In genomic region chr10:109892885-109893284, GRCh38 we compare ENCODE assay signal across 10 cellular contexts. TPM values are rescaled to one million over a fixed set of nuclear protein-coding genes. Genes with fewer than 3 reads are reported as not detected.
DNase-seq lines count a peak whose midpoint lies in the region; ATAC-seq and TF ChIP-seq lines count a peak whose summit lies in the region.
"Had no signal": no experiment of that assay in that cellular context is flagged by ENCODE, and none has a peak within 500 bp of the region (broad histone marks: within the 10 kb centered on the region; RNA-seq: fewer than 3 reads in every experiment).

No MANE protein-coding gene starts in this region.

- H3K9me3 ChIP-seq in ovary (no peaks in the 10 kb centered on the region), osteoblast (ENCODE audit: low read depth, low read length) (no peaks in the 10 kb centered on the region), lower lobe of right lung (no peaks in the 10 kb centered on the region)

- H3K4me1 ChIP-seq in ovary (ENCODE audit: insufficient read depth) (peaks cover 22% of the 10 kb centered on the region), osteoblast (ENCODE audit: insufficient read depth, low read length) (peaks cover 69% of the 10 kb centered on the region), lower lobe of right lung (peaks cover 34% of the 10 kb centered on the region)

- H3K27ac ChIP-seq in ovary (peak overlapping the region; percentile 59 to 63), osteoblast (ENCODE audit: low read depth, low read length) (no peak overlapping the region), lower lobe of right lung (no peak overlapping the region)

- H4K20me1 ChIP-seq in osteoblast (ENCODE audit: insufficient read depth, low read length): peaks cover 8% of the 10 kb centered on the region

- peaks cover 46% of the 10 kb centered on the region for H3K79me2 ChIP-seq in osteoblast (ENCODE audit: insufficient read depth, low read length)

- ATAC-seq in lower lobe of right lung: no peak
- no peak for ATAC-seq in activated CD4-positive, CD25-positive, alpha-beta regulatory T cell treated with anti-CD3 and anti-CD28 coated beads, Interleukin-2, amount 50 U/mL, for 24 hours

- H3K4me3 ChIP-seq in epithelial cell of esophagus (ENCODE audit: low read length): no peak overlapping the region
- no peak overlapping the region for H3K4me3 ChIP-seq in ovary
- H3K4me3 ChIP-seq in osteoblast (ENCODE audit: insufficient read depth, low read length): no peak overlapping the region
- no peak overlapping the region for H3K4me3 ChIP-seq in lower lobe of right lung

- intact Hi-C loops in ovary (cut with DNase I) (loop anchor here in 3 of 4 donors (5.0 to 10.0 kb wide), 3 partner anchors 74 to 332 kb away; partner anchors contain the start of gene ADD3 (in 1 of the 3)), lower lobe of right lung (cut with DNase I) (no loop called here)

- no peak for TF ChIP-seq EP300 in ovary (IDR thresholded peaks at IDR 0.05)

- DNase-seq in EL (peak; percentile 31), OCI-M2 (lab: John Stamatoyannopoulos, UW; ENCODE audit: unreplicated experiment) (peak; percentile 20), epithelial cell of esophagus (ENCODE audit: low read depth) (peak; percentile 66), ovary (peak in 2 of 5 donors; percentile 30 to 54), osteoblast (ENCODE audit: insufficient read length, low spot score, missing footprints) (no peak), lower lobe of right lung (no peak)
- no peak for DNase-seq in activated naive CD4-positive, alpha-beta T cell treated with anti-CD3 and anti-CD28 coated beads, Interleukin-2, amount 50 U/mL, for 16 hours
- DNase-seq: activated naive CD8-positive, alpha-beta T cell treated with anti-CD3 and anti-CD28 coated beads, Interleukin-2, amount 10 ng/mL, durations not matched to agents 7 days and 5 days; DMS79 treated with DMSO at 0.1 percent for 48 hours had no signal

- 24 to 43% (median 28%) methylated on average over 9 of the region's 9 CpGs for WGBS in ovary, 3 donors

- no peak overlapping the region for H3K4me2 ChIP-seq in osteoblast (ENCODE audit: insufficient read depth, low read length)

- TF ChIP-seq POLR2A in ovary (IDR thresholded peaks at IDR 0.05): no peak

- no peak overlapping the region for H2AFZ ChIP-seq in osteoblast (ENCODE audit: low read length)

- H3K27me3 ChIP-seq in ovary (no peaks in the 10 kb centered on the region), osteoblast (ENCODE audit: insufficient read depth, low read length) (no peaks in the 10 kb centered on the region), lower lobe of right lung (ENCODE audit: low read depth) (no peaks in the 10 kb centered on the region)

- TF ChIP-seq CTCF in epithelial cell of esophagus (IDR thresholded peaks at IDR 0.05; ENCODE audit: insufficient read depth, low read depth, low read length, missing control alignments) (no peak), ovary (IDR thresholded peaks at IDR 0.05) (no peak), osteoblast (IDR thresholded peaks at IDR 0.05; ENCODE audit: extremely low read depth, low read depth, low read length) (no peak), lower lobe of right lung (IDR thresholded peaks at IDR 0.05) (no peak)

- H3K36me3 ChIP-seq in ovary: no peaks in the 10 kb centered on the region
- peaks cover 15% of the 10 kb centered on the region for H3K36me3 ChIP-seq in osteoblast (ENCODE audit: insufficient read depth, low read length)
- peaks cover 39% of the 10 kb centered on the region for H3K36me3 ChIP-seq in lower lobe of right lung

RNA-seq across cellular contexts. Expression of gene XPNPEP1, which starts 30.4 kb away (rescaled TPM):
- total RNA-seq in ovary (10 to 100 TPM; 39.6 to 70.7 (median 47.1) TPM), osteoblast (123 and 140 TPM in 2 replicates), lower lobe of right lung (52.1 TPM)
- 10 to 100 TPM; 27.2 to 70.4 TPM for polyA plus RNA-seq in ovary

Comparison
In these comparisons a context has a peak if more than half of its experiments do, and no peak if none do; other contexts are left out.
1. DNase-seq: peak in EL (single experiment), OCI-M2 (single experiment) and epithelial cell of esophagus (single experiment); none in osteoblast (single experiment), activated naive CD4-positive, alpha-beta T cell treated with anti-CD3 and anti-CD28 coated beads, Interleukin-2, amount 50 U/mL, for 16 hours (single experiment) and lower lobe of right lung (single experiment).
2. H3K27ac ChIP-seq: peak in ovary (2 of 2); none in osteoblast (single experiment) and lower lobe of right lung (single experiment).